ENCODE assay signal across 27 cellular contexts in genomic region chr19:7264858-7265257, GRCh38. TPM values are rescaled to one million over a fixed set of nuclear protein-coding genes. Genes with fewer than 3 reads are reported as not detected.
A peak's percentile ranks its signal among the peaks of the same experiment; 100 is the strongest.
DNase-seq lines count a peak whose midpoint lies in the region; ATAC-seq, FAIRE-seq and TF ChIP-seq lines count a peak whose summit lies in the region.
"Had no signal": no experiment of that assay in that cellular context is flagged by ENCODE, and none has a peak within 500 bp of the region (broad histone marks: within the 10 kb centered on the region; RNA-seq: fewer than 3 reads in every experiment).

No MANE protein-coding gene starts in this region.

- H4K20me1 ChIP-seq in BLaER1 treated with 17β-estradiol and CSF1 and Interleukin-3, amounts not matched to agents 10 nM and 100 nM, result peaks cover 0 to 69% (median 56%) of the 10 kb centered on the region in 11 experiments; a peak in 17 of 22 replicates

- WGBS in right lobe of liver (ENCODE audit: insufficient coverage, low coverage, low lambda C conversion rate, missing lambda C conversion rate), result 87% methylated on average over 3 of the region's 4 CpGs

- DNase-seq in right lobe of liver, result no peak
- no peak for DNase-seq in NCI-H524 treated with DMSO at 0.1 percent for 48 hours (lab: John Stamatoyannopoulos, UW)
- DNase-seq in frontal cortex (ENCODE audit: low spot score in 2 of 2), result no peak
- DNase-seq in NCI-H1417 treated with DMSO at 0.1 percent for 48 hours (lab: John Stamatoyannopoulos, UW), result no peak
- DNase-seq: activated CD4-positive, alpha-beta T cell treated with anti-CD3 and anti-CD28 coated beads, Interleukin-2, amount 50 U/mL, for 48 hours; activated CD4-positive, CD25-positive, alpha-beta regulatory T cell treated with anti-CD3 and anti-CD28 coated beads, Interleukin-2, amount 50 U/mL, for 72 hours; activated naive CD4-positive, alpha-beta T cell treated with Interleukin-2 at 50 U/mL for 16 hours; AML-193; brain microvascular endothelial cell; CD8-positive, alpha-beta T cell; mesendoderm; NCI-H1436; NCI-H2081 treated with DMSO at 0.1 percent for 48 hours; NCI-H2227 treated with DMSO at 0.1 percent for 48 hours; Right ventricle myocardium superior; stimulated activated CD4-positive, alpha-beta T cell treated with anti-CD3 and anti-CD28 coated beads, Interleukin-2, amount 100 ng/mL, for 24 hours; T-helper 2 cell had no signal

- intact Hi-C loops in right lobe of liver (cut with DNase I), result no loop called here

- H3K27me3 ChIP-seq in BLaER1 treated with 17β-estradiol and CSF1 and Interleukin-3, amounts not matched to agents 10 nM and 100 nM, result no peaks in the 10 kb centered on the region
- no peaks in the 10 kb centered on the region for H3K27me3 ChIP-seq in right lobe of liver
- H3K27me3 ChIP-seq: brain microvascular endothelial cell, right atrium auricular region had no signal

- H3K4me3 ChIP-seq in BLaER1 treated with 17β-estradiol and CSF1 and Interleukin-3, amounts not matched to agents 10 nM and 100 nM, result no peak overlapping the region
- H3K4me3 ChIP-seq in right lobe of liver, result no peak overlapping the region
- H3K4me3 ChIP-seq: A549, right atrium auricular region had no signal

- peaks cover 40 to 93% (median 78%) of the 10 kb centered on the region in 10 experiments for H3K4me1 ChIP-seq in BLaER1 treated with 17β-estradiol and CSF1 and Interleukin-3, amounts not matched to agents 10 nM and 100 nM
- H3K4me1 ChIP-seq in right lobe of liver, result peaks cover 0 to 38% (median 9%) of the 10 kb centered on the region in 4 donors
- H3K4me1 ChIP-seq: A549, parathyroid adenoma had no signal

- peaks cover 14 to 32% (median 26%) of the 10 kb centered on the region in 11 experiments for H3K9me3 ChIP-seq in BLaER1 treated with 17β-estradiol and CSF1 and Interleukin-3, amounts not matched to agents 10 nM and 100 nM (replicated peaks in 1 of 11)
- no peaks in the 10 kb centered on the region for H3K9me3 ChIP-seq in right lobe of liver
- H3K9me3 ChIP-seq: A549, right atrium auricular region had no signal

- H3K36me3 ChIP-seq in BLaER1 treated with 17β-estradiol and CSF1 and Interleukin-3, amounts not matched to agents 10 nM and 100 nM, result peaks cover 17 to 100% (median 98%) of the 10 kb centered on the region in 11 experiments
- H3K36me3 ChIP-seq in right lobe of liver, result peaks cover 0 to 12% (median 8%) of the 10 kb centered on the region in 4 donors
- H3K36me3 ChIP-seq: brain microvascular endothelial cell had no signal

- ATAC-seq in right lobe of liver (no peak), HG02884 (IDR thresholded peaks at IDR 0.05; ENCODE audit: unreplicated experiment) (no peak)
- ATAC-seq: A549; CD8-positive, alpha-beta T cell; left lobe of liver; Panc1 had no signal

- peak overlapping the region in 9 of 11 experiments; percentile 26 to 99 (median 98); a peak in 12 of 22 replicates for H3K27ac ChIP-seq in BLaER1 treated with 17β-estradiol and CSF1 and Interleukin-3, amounts not matched to agents 10 nM and 100 nM
- H3K27ac ChIP-seq in angular gyrus (ENCODE audit: low read depth, low read length) (peak overlapping the region; percentile 26), right lobe of liver (peak overlapping the region in 2 of 3 donors; percentile 56 to 80), temporal lobe (ENCODE audit: low read depth, low read length) (peak overlapping the region; percentile 44)
- H3K27ac ChIP-seq: A549, brain microvascular endothelial cell, parathyroid adenoma had no signal

- TF ChIP-seq POLR2A in right lobe of liver (IDR thresholded peaks at IDR 0.05), result no peak

- peak overlapping the region in 1 of 11 experiments; percentile 47; a peak in 2 of 22 replicates for H3K9ac ChIP-seq in BLaER1 treated with 17β-estradiol and CSF1 and Interleukin-3, amounts not matched to agents 10 nM and 100 nM
- H3K9ac ChIP-seq: parathyroid adenoma had no signal

- FAIRE-seq in frontal cortex (lab: Jason Lieb, UNC), result no peak
- FAIRE-seq: A549, endothelial cell of umbilical vein had no signal

- H3K4me2 ChIP-seq in BLaER1 treated with 17β-estradiol and CSF1 and Interleukin-3, amounts not matched to agents 10 nM and 100 nM, result peak overlapping the region in 6 of 11 experiments; percentile 8 to 61 (median 30); a peak in 10 of 22 replicates
- H3K4me2 ChIP-seq: A549 had no signal

- TF ChIP-seq CTCF in right lobe of liver (IDR thresholded peaks at IDR 0.05), result no peak

RNA-seq across cellular contexts. Expression of gene INSR, which starts 29.4 kb away (rescaled TPM):
- total RNA-seq in right lobe of liver (100 to 1,000 TPM in 4 of 6 experiments, 10 to 100 TPM in 2; 82.7 to 121 (median 106) TPM), temporal lobe (65.4 TPM), frontal cortex (93.3 TPM)

Comparison
In these comparisons a context has a peak if more than half of its experiments do, and no peak if none do; other contexts are left out.
1. H3K27ac ChIP-seq: peak in every context shown above with its lines; median percentile 98 in BLaER1 treated with 17β-estradiol and CSF1 and Interleukin-3, amounts not matched to agents 10 nM and 100 nM; 68 in right lobe of liver; 44 in temporal lobe; 26 in angular gyrus.